In genomic region chr4:170038232-170038631, GRCh38 we compare ENCODE assay signal across 10 cellular contexts.
"Had no signal": no experiment of that assay in that cellular context is flagged by ENCODE, and none has a peak within 500 bp of the region (broad histone marks: within the 10 kb centered on the region; RNA-seq: fewer than 3 reads in every experiment).

No MANE protein-coding gene starts in this region.

- H3K27ac ChIP-seq: GM23248, HL-60, KMS-11 had no signal

- H3K4me2 ChIP-seq: KMS-11 had no signal

- H3K4me3 Mint-ChIP-seq: HFFc6 had no signal

- ATAC-seq: HCT116 had no signal

- DNase-seq: GM23248, H7, HFFc6, IMR-90, Karpas-422, KBM-7 had no signal

- H3K9me3 Mint-ChIP-seq: HFFc6 had no signal

- H3K9me3 ChIP-seq: HAP-1 had no signal

- H3K9ac ChIP-seq: GM23248, KMS-11 had no signal

- H3K27ac Mint-ChIP-seq: HFFc6 had no signal

- H3K36me3 ChIP-seq: HAP-1 had no signal

- H3K4me3 ChIP-seq: GM23248, HAP-1 had no signal

- H2AFZ ChIP-seq: GM23248 had no signal
